In the genomic region with DNA sequence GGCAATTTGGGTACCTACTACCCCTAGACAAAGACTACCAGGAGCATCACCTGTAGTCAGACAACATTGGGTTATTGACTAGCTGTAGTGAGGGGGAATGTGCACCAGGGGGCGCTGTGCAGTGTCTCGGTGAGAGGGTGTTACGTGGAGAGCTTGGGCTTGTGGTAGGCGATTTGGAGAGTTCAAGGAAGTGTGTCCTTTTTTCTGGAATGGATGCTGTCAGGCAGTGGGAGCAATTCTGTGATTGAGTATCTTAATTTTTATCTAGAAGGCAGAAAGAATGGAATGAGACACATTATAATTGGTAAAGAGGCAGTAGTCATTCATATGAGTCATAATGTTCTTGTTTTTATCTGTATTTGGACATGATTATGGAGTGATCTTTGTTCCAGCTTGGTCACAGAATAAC, we compare ENCODE assay signal across 8 cellular contexts.
A peak's percentile ranks its signal among the peaks of the same experiment; 100 is the strongest.
DNase-seq lines count a peak whose midpoint lies in the region; ATAC-seq, FAIRE-seq and TF ChIP-seq lines count a peak whose summit lies in the region.

No MANE protein-coding gene starts in this region.

- CTCF ChIA-PET in activated CD4-positive, alpha-beta T cell treated with anti-CD3 and anti-CD28 coated beads for 36 hours (lab: Charles Lee), result interaction anchor here (0.7 to 4.7 kb wide), 12 partner anchors 8 to 93 kb away, joined by 3 to 68 read pairs (median 4); no protein-coding TSS in a partner anchor

- H3K27me3 Mint-ChIP-seq in activated CD4-positive, alpha-beta T cell treated with anti-CD3 and anti-CD28 coated beads for 36 hours, result peaks cover 7% of the 10 kb centered on the region
- no peaks in the 10 kb centered on the region for H3K27me3 Mint-ChIP-seq in endothelial cell (ENCODE audit: unreplicated experiment)

- H3K36me3 ChIP-seq in parathyroid adenoma (ENCODE audit: control insufficient read depth, insufficient read depth, low read length) (no peaks in the 10 kb centered on the region), esophagus squamous epithelium (no peaks in the 10 kb centered on the region)

- no peaks in the 10 kb centered on the region for H3K4me1 Mint-ChIP-seq in activated CD4-positive, alpha-beta T cell treated with anti-CD3 and anti-CD28 coated beads for 36 hours
- no peaks in the 10 kb centered on the region for H3K4me1 Mint-ChIP-seq in endothelial cell (ENCODE audit: unreplicated experiment)

- H3K9me3 Mint-ChIP-seq in activated CD4-positive, alpha-beta T cell treated with anti-CD3 and anti-CD28 coated beads for 36 hours (ENCODE audit: low read depth), result no peaks in the 10 kb centered on the region
- H3K9me3 Mint-ChIP-seq in endothelial cell (ENCODE audit: unreplicated experiment), result no peaks in the 10 kb centered on the region

- no peak overlapping the region for H3K4me2 ChIP-seq in parathyroid adenoma (ENCODE audit: low read length)

- H3K27ac ChIP-seq in HL-60 (replicated peaks), result no peak overlapping the region
- H3K27ac ChIP-seq in parathyroid adenoma, result no peak overlapping the region
- no peak overlapping the region for H3K27ac ChIP-seq in esophagus squamous epithelium

- no peaks in the 10 kb centered on the region for H3K9me3 ChIP-seq in parathyroid adenoma (ENCODE audit: control insufficient read depth, low read length)
- no peaks in the 10 kb centered on the region for H3K9me3 ChIP-seq in esophagus squamous epithelium

- H2AFZ ChIP-seq in parathyroid adenoma, result no peak overlapping the region

- intact Hi-C loops in activated CD4-positive, alpha-beta T cell treated with anti-CD3 and anti-CD28 coated beads for 36 hours (cut with DNase I, micrococcal nuclease), result loop anchor here (1.0 kb wide), 1 partner anchor 91 kb away; no protein-coding TSS in a partner anchor
- intact Hi-C loops in esophagus squamous epithelium (cut with DNase I), result no loop called here

- no peak overlapping the region for H3K4me3 Mint-ChIP-seq in activated CD4-positive, alpha-beta T cell treated with anti-CD3 and anti-CD28 coated beads for 36 hours
- no peak overlapping the region for H3K4me3 Mint-ChIP-seq in endothelial cell (ENCODE audit: unreplicated experiment)

- no peaks in the 10 kb centered on the region for H3K4me1 ChIP-seq in parathyroid adenoma
- H3K4me1 ChIP-seq in esophagus squamous epithelium, result no peaks in the 10 kb centered on the region

- DNase-seq in Caki2 (ENCODE audit: low read depth), result peak; percentile 42
- peak; percentile 27 for DNase-seq in GM19239 (ENCODE audit: insufficient read length, low spot score)
- DNase-seq in HL-60 (ENCODE audit: low read depth in 1 of 2, low spot score in 1 of 2), result peak; percentile 11 to 49
- DNase-seq in activated CD4-positive, alpha-beta T cell treated with anti-CD3 and anti-CD28 coated beads for 36 hours, result peak; percentile 77
- DNase-seq in endothelial cell (ENCODE audit: low spot score), result peak; percentile 63
- DNase-seq in cerebellar nuclear complex (lab: John Stamatoyannopoulos, UW), result no peak
- no peak for DNase-seq in esophagus squamous epithelium (lab: John Stamatoyannopoulos, UW)

- in situ Hi-C loops in Caki2 (cut with HindIII; ENCODE audit: low pct_unique_long_range_greater_than_20kb, low sequenced_read_pairs), result no loop called here

- no peak for TF ChIP-seq POLR2A in esophagus squamous epithelium (IDR thresholded peaks at IDR 0.05)

- POLR2A ChIA-PET in activated CD4-positive, alpha-beta T cell treated with anti-CD3 and anti-CD28 coated beads for 36 hours (lab: Charles Lee), result no interaction called here

- H3K27ac Mint-ChIP-seq in activated CD4-positive, alpha-beta T cell treated with anti-CD3 and anti-CD28 coated beads for 36 hours, result no peak overlapping the region
- no peak overlapping the region for H3K27ac Mint-ChIP-seq in endothelial cell (ENCODE audit: unreplicated experiment)

- no peak overlapping the region for H3K9ac ChIP-seq in parathyroid adenoma

- WGBS in esophagus squamous epithelium, 2 donors, result 9 to 17% methylated on average over 4 of the region's 4 CpGs

- TF ChIP-seq CTCF in HL-60 (IDR thresholded peaks at IDR 0.05; ENCODE audit: insufficient read depth, low read length), result peak; percentile 49
- TF ChIP-seq CTCF in endothelial cell (IDR thresholded peaks at IDR 0.05; ENCODE audit: unreplicated experiment), result peak; percentile 92
- TF ChIP-seq CTCF in parathyroid adenoma (IDR thresholded peaks at IDR 0.05), result peak; percentile 23
- peak in 2 of 6 experiments; percentile 37 to 41 for TF ChIP-seq CTCF in esophagus squamous epithelium (IDR thresholded peaks at IDR 0.05)

- no peak overlapping the region for H3K4me3 ChIP-seq in HL-60 (replicated peaks; ENCODE audit: insufficient read depth, low read length)
- H3K4me3 ChIP-seq in parathyroid adenoma (ENCODE audit: low read depth, low read length), result no peak overlapping the region
- no peak overlapping the region for H3K4me3 ChIP-seq in esophagus squamous epithelium

- H3K79me2 ChIP-seq in parathyroid adenoma, result no peaks in the 10 kb centered on the region

- no peak for FAIRE-seq in GM19239 (lab: Jason Lieb, UNC)

- H3K27me3 ChIP-seq in HL-60 (ENCODE audit: insufficient read depth, poor library complexity, severe bottlenecking), result no peaks in the 10 kb centered on the region
- H3K27me3 ChIP-seq in parathyroid adenoma (ENCODE audit: control insufficient read depth, insufficient read depth, low read length), result no peaks in the 10 kb centered on the region
- no peaks in the 10 kb centered on the region for H3K27me3 ChIP-seq in esophagus squamous epithelium

- peak; percentile 72 for ATAC-seq in activated CD4-positive, alpha-beta T cell treated with anti-CD3 and anti-CD28 coated beads for 36 hours

- no peaks in the 10 kb centered on the region for H3K36me3 Mint-ChIP-seq in activated CD4-positive, alpha-beta T cell treated with anti-CD3 and anti-CD28 coated beads for 36 hours (ENCODE audit: low read depth)
- no peaks in the 10 kb centered on the region for H3K36me3 Mint-ChIP-seq in endothelial cell (ENCODE audit: low read depth, unreplicated experiment)

Comparison
In these comparisons a context has a peak if more than half of its experiments do, and no peak if none do; other contexts are left out.
1. DNase-seq: peak in Caki2 (single experiment), GM19239 (single experiment), HL-60 (2 of 2), activated CD4-positive, alpha-beta T cell treated with anti-CD3 and anti-CD28 coated beads for 36 hours (single experiment) and endothelial cell (single experiment); none in cerebellar nuclear complex (0 of 2) and esophagus squamous epithelium (single experiment).